1 cellular context compared by ENCODE assay signal in the genomic region with DNA sequence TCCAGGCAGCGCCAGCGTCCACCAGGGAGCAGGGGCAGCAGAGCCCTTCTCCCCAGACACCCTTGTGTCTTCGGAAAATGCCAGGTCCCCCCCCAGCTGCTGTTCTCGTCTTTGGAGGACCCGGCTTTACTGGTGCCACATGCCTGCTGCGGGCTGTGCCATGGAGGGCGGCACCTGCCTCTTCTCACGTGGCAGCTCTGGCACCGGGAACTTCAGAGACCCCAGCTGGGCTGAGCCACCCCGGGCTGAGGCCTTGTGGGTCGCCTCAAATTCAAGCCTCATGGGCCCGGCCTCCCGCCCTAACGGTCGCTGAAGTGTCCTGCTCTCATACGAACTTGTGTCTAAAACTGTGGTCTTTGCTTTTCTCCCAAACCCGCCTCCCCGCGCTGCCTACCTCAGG.
TF ChIP-seq lines count a peak whose summit lies in the region.

No MANE protein-coding gene starts in this region.

TF ChIP-seq in IMR-90, 13 proteins besides CTCF, POLR2A, EP300 and RAD21:
- TF ChIP-seq NFE2L2 (IDR thresholded peaks at IDR 0.05; ENCODE audit: low read depth, low read length) (no peak), CEBPB (IDR thresholded peaks at IDR 0.05; ENCODE audit: low read depth, low read length) (no peak), FOS (IDR thresholded peaks at IDR 0.05; ENCODE audit: low read depth, low read length) (no peak), USF2 (IDR thresholded peaks at IDR 0.05; ENCODE audit: low read depth, low read length) (no peak), RCOR1 (IDR thresholded peaks at IDR 0.05; ENCODE audit: insufficient replicate concordance, low read length) (no peak), RFX5 (IDR thresholded peaks at IDR 0.05; ENCODE audit: low read depth, low read length) (no peak), MAZ (IDR thresholded peaks at IDR 0.05; ENCODE audit: borderline replicate concordance, low read depth, low read length) (no peak), MXI1 (IDR thresholded peaks at IDR 0.05; ENCODE audit: borderline replicate concordance, low read depth, low read length) (no peak), CHD1 (IDR thresholded peaks at IDR 0.05; ENCODE audit: low read depth, low read length) (no peak), BHLHE40 (IDR thresholded peaks at IDR 0.05; ENCODE audit: low read depth, low read length) (no peak), MAFK (IDR thresholded peaks at IDR 0.05; ENCODE audit: low read depth, low read length) (no peak), SMC3 (IDR thresholded peaks at IDR 0.05; ENCODE audit: low read depth, low read length) (no peak), ELK1 (IDR thresholded peaks at IDR 0.05; ENCODE audit: borderline replicate concordance, low read depth, low read length) (no peak)
